8 cellular contexts compared by ENCODE assay signal in the genomic region with DNA sequence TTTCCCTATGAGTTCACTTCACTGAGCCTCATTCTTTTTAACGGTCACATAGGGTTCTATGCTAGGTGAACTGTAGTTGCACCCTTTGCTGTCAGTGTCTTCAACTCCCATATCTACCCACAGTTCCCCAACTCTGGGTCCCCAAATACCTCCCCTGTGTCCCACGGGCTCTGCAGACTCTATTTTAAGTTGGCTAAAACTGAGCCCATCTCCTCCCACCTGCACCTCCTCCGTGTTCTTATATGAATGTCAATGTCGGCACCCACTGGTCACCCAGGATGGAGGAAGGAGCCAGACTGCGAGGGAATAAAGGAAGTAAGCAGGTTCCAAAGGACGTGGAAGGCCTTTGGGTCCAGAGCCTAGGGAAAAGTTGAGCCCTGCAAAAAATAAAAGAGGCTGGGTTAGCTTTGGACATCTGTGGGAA. TPM values are rescaled to one million over a fixed set of nuclear protein-coding genes. Genes with fewer than 3 reads are reported as not detected.
DNase-seq lines count a peak whose midpoint lies in the region; ATAC-seq and TF ChIP-seq lines count a peak whose summit lies in the region.

No MANE protein-coding gene starts in this region.

- H3K9ac ChIP-seq in OCI-LY1 (ENCODE audit: low read length) (no peak overlapping the region; the same call in 1 of the 2 replicates), endodermal cell (ENCODE audit: extremely low read depth, low read length, poor library complexity, severe bottlenecking) (no peak overlapping the region)

- H3K9me2 ChIP-seq in OCI-LY1 (ENCODE audit: low read depth, low read length), result no peaks in the 10 kb centered on the region

- H3K27ac Mint-ChIP-seq in CD8-positive, alpha-beta memory T cell, result peak overlapping the region; percentile 92 to 98 (median 96)
- H3K27ac Mint-ChIP-seq in endodermal cell, result peak overlapping the region; percentile 81

- no peak for TF ChIP-seq CTCF in OCI-LY1 (IDR thresholded peaks at IDR 0.05; ENCODE audit: low read length)
- no peak for TF ChIP-seq CTCF in endodermal cell (conservative IDR thresholded peaks at IDR 0.05)
- no peak for TF ChIP-seq CTCF in ovary (IDR thresholded peaks at IDR 0.05)

- no peak overlapping the region for H2AFZ ChIP-seq in OCI-LY1 (ENCODE audit: low read length)

- CTCF ChIA-PET in CD8-positive, alpha-beta memory T cell (lab: Charles Lee), result interaction anchor here (1.0 kb wide), 1 partner anchor 13 kb away, joined by 4 read pairs; no protein-coding TSS in a partner anchor

- H3K79me2 ChIP-seq in OCI-LY1 (ENCODE audit: insufficient read depth, low read length), result peaks cover 11% of the 10 kb centered on the region

- POLR2A ChIA-PET in CD8-positive, alpha-beta memory T cell (lab: Charles Lee), result interaction anchor here (1.4 kb wide), 2 partner anchors 8 to 15 kb away, joined by 4 read pairs; a partner anchor contains a TSS

- WGBS in endodermal cell (ENCODE audit: insufficient coverage in 1 of 2, insufficient read length in 1 of 2), 2 experiments, result 81 to 83% methylated on average over 3 to 6 of the region's 6 CpGs
- WGBS in ovary, 3 donors, result 52 to 56% (median 54%) methylated on average over 6 of the region's 6 CpGs

- peaks cover 0 to 30% (median 3%) of the 10 kb centered on the region in 3 donors for H3K36me3 Mint-ChIP-seq in CD8-positive, alpha-beta memory T cell
- peaks cover 24% of the 10 kb centered on the region for H3K36me3 Mint-ChIP-seq in endodermal cell (ENCODE audit: low read depth)

- no peak for TF ChIP-seq POLR2A in ovary (IDR thresholded peaks at IDR 0.05)

- no peak for DNase-seq in CD8-positive, alpha-beta memory T cell
- DNase-seq in endodermal cell (no peak), ovary (no peak), DMS 273 treated with DMSO at 0.1 percent for 48 hours (lab: John Stamatoyannopoulos, UW) (no peak)

- no peaks in the 10 kb centered on the region for H4K20me1 ChIP-seq in OCI-LY1 (ENCODE audit: insufficient read depth, low read length)

- H3K4me1 Mint-ChIP-seq in CD8-positive, alpha-beta memory T cell, result peaks cover 18 to 41% (median 21%) of the 10 kb centered on the region in 3 donors
- peaks cover 4% of the 10 kb centered on the region for H3K4me1 Mint-ChIP-seq in endodermal cell

- peak overlapping the region; percentile 94 to 96 (median 96) for H3K4me3 Mint-ChIP-seq in CD8-positive, alpha-beta memory T cell
- H3K4me3 Mint-ChIP-seq in endodermal cell, result peak overlapping the region; percentile 74

- peaks cover 15% of the 10 kb centered on the region for H3K4me1 ChIP-seq in CD8-positive, alpha-beta memory T cell (ENCODE audit: insufficient read depth, low read length)
- H3K4me1 ChIP-seq in OCI-LY1 (ENCODE audit: insufficient read depth, low read length, severe bottlenecking) (peaks cover 13% of the 10 kb centered on the region), endodermal cell (ENCODE audit: control insufficient read depth, insufficient read depth, low read length) (peaks cover 5% of the 10 kb centered on the region), ovary (ENCODE audit: insufficient read depth) (peaks cover 1% of the 10 kb centered on the region)

- no peak for ATAC-seq in HG02852 (IDR thresholded peaks at IDR 0.05; ENCODE audit: unreplicated experiment)
- no peak for ATAC-seq in HG03139 (IDR thresholded peaks at IDR 0.05; ENCODE audit: unreplicated experiment)
- no peak for ATAC-seq in GM18867 (IDR thresholded peaks at IDR 0.05; ENCODE audit: unreplicated experiment)

- no peaks in the 10 kb centered on the region for H3K9me3 ChIP-seq in CD8-positive, alpha-beta memory T cell (ENCODE audit: low read length)
- H3K9me3 ChIP-seq in OCI-LY1 (ENCODE audit: low read length), result no peaks in the 10 kb centered on the region
- H3K9me3 ChIP-seq in endodermal cell (ENCODE audit: control insufficient read depth, low read length), result no peaks in the 10 kb centered on the region
- no peaks in the 10 kb centered on the region for H3K9me3 ChIP-seq in ovary

- peak overlapping the region; percentile 69 for H3K4me2 ChIP-seq in OCI-LY1 (ENCODE audit: low read length)

- no peaks in the 10 kb centered on the region for H3F3A ChIP-seq in OCI-LY1 (ENCODE audit: insufficient read depth, low read length)

- no peaks in the 10 kb centered on the region for H3K27me3 ChIP-seq in CD8-positive, alpha-beta memory T cell (ENCODE audit: insufficient read depth, low read length, poor library complexity, severe bottlenecking)
- H3K27me3 ChIP-seq in OCI-LY1 (ENCODE audit: insufficient read depth, low read length) (no peaks in the 10 kb centered on the region), endodermal cell (ENCODE audit: control insufficient read depth, insufficient read depth, low read length, poor library complexity, severe bottlenecking) (no peaks in the 10 kb centered on the region), ovary (no peaks in the 10 kb centered on the region)

- peaks cover 19% of the 10 kb centered on the region for H3K36me3 ChIP-seq in CD8-positive, alpha-beta memory T cell (ENCODE audit: insufficient read depth, low read length)
- H3K36me3 ChIP-seq in OCI-LY1 (ENCODE audit: insufficient read depth, low read length) (peaks cover 20% of the 10 kb centered on the region), endodermal cell (ENCODE audit: control insufficient read depth, insufficient read depth, low read length) (peaks cover 32% of the 10 kb centered on the region), ovary (no peaks in the 10 kb centered on the region)

- H3K27ac ChIP-seq in CD8-positive, alpha-beta memory T cell (ENCODE audit: low read depth, low read length), result peak overlapping the region; percentile 78
- no peak overlapping the region for H3K27ac ChIP-seq in OCI-LY1 (ENCODE audit: low read depth, low read length, poor library complexity, severe bottlenecking)
- peak overlapping the region; percentile 18 for H3K27ac ChIP-seq in endodermal cell (ENCODE audit: low read depth, low read length)
- H3K27ac ChIP-seq in ovary, result peak overlapping the region in 1 of 2 donors; percentile 55

- no peak overlapping the region for H3K4me3 ChIP-seq in CD8-positive, alpha-beta memory T cell (ENCODE audit: low read length)
- H3K4me3 ChIP-seq in OCI-LY1 (ENCODE audit: low read depth, low read length, poor library complexity, severe bottlenecking), result peak overlapping the region; percentile 91
- H3K4me3 ChIP-seq in endodermal cell (ENCODE audit: low read length), result peak overlapping the region; percentile 67
- H3K4me3 ChIP-seq in ovary, result peak overlapping the region; percentile 87

- H3K27me3 Mint-ChIP-seq in CD8-positive, alpha-beta memory T cell, result no peaks in the 10 kb centered on the region
- H3K27me3 Mint-ChIP-seq in endodermal cell (ENCODE audit: insufficient read depth), result no peaks in the 10 kb centered on the region

- intact Hi-C loops in ovary (cut with DNase I), result no loop called here

- no peak for TF ChIP-seq EP300 in ovary (IDR thresholded peaks at IDR 0.05)

- no peaks in the 10 kb centered on the region for H3K9me3 Mint-ChIP-seq in CD8-positive, alpha-beta memory T cell
- H3K9me3 Mint-ChIP-seq in endodermal cell, result no peaks in the 10 kb centered on the region

RNA-seq across cellular contexts. Expression of a gene that starts 0.8 kb away (rescaled TPM):
- total RNA-seq in CD8-positive, alpha-beta memory T cell, result 100 to 1,000 TPM; 103 to 110 TPM
- polyA plus RNA-seq in CD8-positive, alpha-beta memory T cell, result 112 TPM
- total RNA-seq in endodermal cell (100 to 1,000 TPM in 1 of 2 donors, 10 to 100 TPM in 1; 92.4 to 101 TPM), ovary (10 to 100 TPM; 49.2 to 70.9 (median 61.0) TPM)
- polyA plus RNA-seq in endodermal cell (2013, experiment 1 of 2), result 84.6 TPM
- 87.0 TPM for polyA plus RNA-seq in endodermal cell (2013, experiment 2 of 2)
- 10 to 100 TPM in 1 of 2 donors, 1 to 10 TPM in 1; 6.3 to 94.2 TPM for polyA plus RNA-seq in ovary

RNA-seq across cellular contexts. Expression of a gene that starts 6.6 kb away (rescaled TPM):
- total RNA-seq in CD8-positive, alpha-beta memory T cell, result 100 to 1,000 TPM; 326 to 340 TPM
- 789 TPM for polyA plus RNA-seq in CD8-positive, alpha-beta memory T cell
- total RNA-seq in endodermal cell (100 to 1,000 TPM; 415 to 506 TPM), ovary (100 to 1,000 TPM; 217 to 412 (median 255) TPM)
- 627 TPM for polyA plus RNA-seq in endodermal cell (2013, experiment 1 of 2)
- polyA plus RNA-seq in endodermal cell (2013, experiment 2 of 2), result 623 TPM
- 100 to 1,000 TPM; 315 to 492 TPM for polyA plus RNA-seq in ovary

RNA-seq across cellular contexts. Expression of a gene that starts 15.4 kb away (rescaled TPM):
- 10 to 100 TPM; 24.6 to 25.3 TPM for total RNA-seq in CD8-positive, alpha-beta memory T cell
- 17.2 TPM for polyA plus RNA-seq in CD8-positive, alpha-beta memory T cell
- total RNA-seq in endodermal cell, result 10 to 100 TPM; 28.3 to 28.8 TPM
- 27.8 TPM for polyA plus RNA-seq in endodermal cell (2013, experiment 1 of 2)
- polyA plus RNA-seq in endodermal cell (2013, experiment 2 of 2), result 26.3 TPM
- total RNA-seq in ovary, result 10 to 100 TPM; 22.3 to 34.4 (median 27.7) TPM
- 10 to 100 TPM; 18.3 to 24.0 TPM for polyA plus RNA-seq in ovary
